1 cellular context compared by ENCODE assay signal in the genomic region with DNA sequence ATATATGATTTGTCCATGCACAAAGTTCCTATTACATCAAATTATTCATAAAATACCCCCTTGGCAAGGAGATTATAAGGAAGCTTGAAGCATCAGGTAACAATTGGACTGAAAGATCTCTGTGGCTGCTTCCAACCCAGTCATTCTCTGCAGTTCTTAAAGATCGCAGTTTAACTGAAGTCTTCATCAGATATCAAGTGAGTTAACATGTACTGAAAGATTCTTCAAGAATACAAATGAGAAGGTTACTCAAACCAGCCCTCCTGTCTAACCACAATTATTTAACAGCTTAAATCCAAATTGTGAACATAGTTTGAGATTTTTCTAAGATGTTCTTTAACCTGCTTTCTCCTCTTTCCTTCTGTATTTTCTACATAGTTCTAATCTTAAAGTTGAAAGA.
TF ChIP-seq lines count a peak whose summit lies in the region.

No MANE protein-coding gene starts in this region.

TF ChIP-seq in GM12878, 131 proteins besides CTCF, POLR2A, EP300 and RAD21 (continued from another document):
- no peak for TF ChIP-seq NR2C2 (IDR thresholded peaks at IDR 0.05; ENCODE audit: borderline replicate concordance, control insufficient read depth, insufficient read length, low read depth)
- TF ChIP-seq PAX5 (IDR thresholded peaks at IDR 0.05; ENCODE audit: borderline replicate concordance, low read depth, low read length), result no peak
- TF ChIP-seq, protein P1, sequence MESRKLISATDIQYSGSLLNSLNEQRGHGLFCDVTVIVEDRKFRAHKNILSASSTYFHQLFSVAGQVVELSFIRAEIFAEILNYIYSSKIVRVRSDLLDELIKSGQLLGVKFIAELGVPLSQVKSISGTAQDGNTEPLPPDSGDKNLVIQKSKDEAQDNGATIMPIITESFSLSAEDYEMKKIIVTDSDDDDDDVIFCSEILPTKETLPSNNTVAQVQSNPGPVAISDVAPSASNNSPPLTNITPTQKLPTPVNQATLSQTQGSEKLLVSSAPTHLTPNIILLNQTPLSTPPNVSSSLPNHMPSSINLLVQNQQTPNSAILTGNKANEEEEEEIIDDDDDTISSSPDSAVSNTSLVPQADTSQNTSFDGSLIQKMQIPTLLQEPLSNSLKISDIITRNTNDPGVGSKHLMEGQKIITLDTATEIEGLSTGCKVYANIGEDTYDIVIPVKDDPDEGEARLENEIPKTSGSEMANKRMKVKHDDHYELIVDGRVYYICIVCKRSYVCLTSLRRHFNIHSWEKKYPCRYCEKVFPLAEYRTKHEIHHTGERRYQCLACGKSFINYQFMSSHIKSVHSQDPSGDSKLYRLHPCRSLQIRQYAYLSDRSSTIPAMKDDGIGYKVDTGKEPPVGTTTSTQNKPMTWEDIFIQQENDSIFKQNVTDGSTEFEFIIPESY (IDR thresholded peaks at IDR 0.05), result no peak
- TF ChIP-seq SIN3A (IDR thresholded peaks at IDR 0.05; ENCODE audit: low read depth, low read length), result no peak
- TF ChIP-seq ZSCAN29 (IDR thresholded peaks at IDR 0.05), result no peak
- no peak for TF ChIP-seq ZNF384 (IDR thresholded peaks at IDR 0.05; ENCODE audit: borderline replicate concordance, low read depth, low read length)
- no peak for TF ChIP-seq TBL1XR1 (IDR thresholded peaks at IDR 0.05; ENCODE audit: low read depth, low read length)
- TF ChIP-seq ZBED1 (IDR thresholded peaks at IDR 0.05; ENCODE audit: borderline replicate concordance), result no peak
- TF ChIP-seq SPI1 (IDR thresholded peaks at IDR 0.05; ENCODE audit: borderline replicate concordance, insufficient read depth, low read depth, low read length), result no peak
